Comparison of ENCODE assay signal across 2 cellular contexts in genomic region chr2:170932948-170933347, GRCh38.
TF ChIP-seq lines count a peak whose summit lies in the region.

No MANE protein-coding gene starts in this region.

TF ChIP-seq in SK-N-SH, 30 proteins besides CTCF, POLR2A, EP300 and RAD21 (continued from another document):
- TF ChIP-seq IRF3 (IDR thresholded peaks at IDR 0.05; ENCODE audit: low read depth, low read length) (no peak), SIN3A (IDR thresholded peaks at IDR 0.05; ENCODE audit: borderline replicate concordance, low read depth, low read length) (no peak), MXI1 (IDR thresholded peaks at IDR 0.05; ENCODE audit: low read depth, low read length) (no peak), RXRA (IDR thresholded peaks at IDR 0.05; ENCODE audit: borderline replicate concordance, low read depth) (no peak)

TF ChIP-seq in SK-N-SH treated with all-trans-retinoic acid at 6 μM for 48 hours, 23 proteins besides CTCF, POLR2A, EP300 and RAD21 (continued from another document):
- TF ChIP-seq, protein P1, sequence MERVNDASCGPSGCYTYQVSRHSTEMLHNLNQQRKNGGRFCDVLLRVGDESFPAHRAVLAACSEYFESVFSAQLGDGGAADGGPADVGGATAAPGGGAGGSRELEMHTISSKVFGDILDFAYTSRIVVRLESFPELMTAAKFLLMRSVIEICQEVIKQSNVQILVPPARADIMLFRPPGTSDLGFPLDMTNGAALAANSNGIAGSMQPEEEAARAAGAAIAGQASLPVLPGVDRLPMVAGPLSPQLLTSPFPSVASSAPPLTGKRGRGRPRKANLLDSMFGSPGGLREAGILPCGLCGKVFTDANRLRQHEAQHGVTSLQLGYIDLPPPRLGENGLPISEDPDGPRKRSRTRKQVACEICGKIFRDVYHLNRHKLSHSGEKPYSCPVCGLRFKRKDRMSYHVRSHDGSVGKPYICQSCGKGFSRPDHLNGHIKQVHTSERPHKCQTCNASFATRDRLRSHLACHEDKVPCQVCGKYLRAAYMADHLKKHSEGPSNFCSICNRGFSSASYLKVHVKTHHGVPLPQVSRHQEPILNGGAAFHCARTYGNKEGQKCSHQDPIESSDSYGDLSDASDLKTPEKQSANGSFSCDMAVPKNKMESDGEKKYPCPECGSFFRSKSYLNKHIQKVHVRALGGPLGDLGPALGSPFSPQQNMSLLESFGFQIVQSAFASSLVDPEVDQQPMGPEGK (CRISPR knock-in tag; IDR thresholded peaks at IDR 0.05; ENCODE audit: borderline replicate concordance) = no peak
- TF ChIP-seq TSHZ2 (CRISPR knock-in tag; IDR thresholded peaks at IDR 0.05) = no peak
